ENCODE assay signal across 1 cellular context in the genomic region with DNA sequence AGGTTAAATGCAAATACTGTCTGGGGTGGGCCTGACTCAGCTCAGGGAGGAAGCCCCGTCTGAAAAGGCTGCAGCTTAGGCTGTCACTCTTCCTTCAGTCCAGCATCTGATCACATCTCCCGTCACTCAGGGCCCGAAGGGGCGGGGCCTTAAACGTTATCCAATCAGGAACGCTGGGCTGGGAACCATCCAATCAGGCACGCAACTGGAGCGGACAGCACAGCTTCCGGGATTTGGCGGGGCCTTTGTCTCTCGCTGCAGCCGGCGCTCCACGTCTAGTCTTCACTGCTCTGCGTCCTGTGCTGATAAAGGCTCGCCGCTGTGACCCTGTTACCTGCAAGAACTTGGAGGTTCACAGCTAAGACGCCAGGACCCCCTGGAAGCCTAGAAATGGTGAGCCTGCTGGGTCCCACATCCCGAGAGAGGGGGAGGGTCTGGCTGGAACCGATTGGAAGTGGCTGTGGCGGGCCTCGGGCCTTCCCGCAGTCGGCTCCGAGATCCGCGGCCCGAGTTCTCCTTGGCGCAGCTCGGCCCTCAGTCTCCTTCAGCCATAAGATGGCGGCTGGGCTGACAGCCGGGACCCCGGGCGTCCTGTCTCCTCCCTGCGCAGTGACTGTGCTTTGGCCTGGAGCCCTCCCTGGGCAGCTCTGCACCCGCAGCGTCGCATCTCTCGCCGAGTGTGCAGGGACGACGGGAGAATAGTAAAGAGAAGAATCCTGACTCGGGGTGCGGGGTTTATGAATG.
TF ChIP-seq lines count a peak whose summit lies in the region.

Gene ZNF92, plus strand, starts transcription at position 248 of the 744 bp plus-strand sequence. Its CDS starts 143 bp downstream, at position 391.

TF ChIP-seq in HepG2, 621 proteins besides CTCF, POLR2A, EP300 and RAD21 (continued from another document and continues in another):
- TF ChIP-seq ZHX2 (IDR thresholded peaks at IDR 0.05; ENCODE audit: low read depth) = no peak
- TF ChIP-seq ZHX2 (CRISPR knock-in tag; IDR thresholded peaks at IDR 0.05; ENCODE audit: borderline replicate concordance) = no peak
- TF ChIP-seq, protein P1, sequence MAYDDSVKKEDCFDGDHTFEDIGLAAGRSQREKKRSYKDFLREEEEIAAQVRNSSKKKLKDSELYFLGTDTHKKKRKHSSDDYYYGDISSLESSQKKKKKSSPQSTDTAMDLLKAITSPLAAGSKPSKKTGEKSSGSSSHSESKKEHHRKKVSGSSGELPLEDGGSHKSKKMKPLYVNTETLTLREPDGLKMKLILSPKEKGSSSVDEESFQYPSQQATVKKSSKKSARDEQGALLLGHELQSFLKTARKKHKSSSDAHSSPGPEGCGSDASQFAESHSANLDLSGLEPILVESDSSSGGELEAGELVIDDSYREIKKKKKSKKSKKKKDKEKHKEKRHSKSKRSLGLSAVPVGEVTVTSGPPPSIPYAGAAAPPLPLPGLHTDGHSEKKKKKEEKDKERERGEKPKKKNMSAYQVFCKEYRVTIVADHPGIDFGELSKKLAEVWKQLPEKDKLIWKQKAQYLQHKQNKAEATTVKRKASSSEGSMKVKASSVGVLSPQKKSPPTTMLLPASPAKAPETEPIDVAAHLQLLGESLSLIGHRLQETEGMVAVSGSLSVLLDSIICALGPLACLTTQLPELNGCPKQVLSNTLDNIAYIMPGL (CRISPR knock-in tag; IDR thresholded peaks at IDR 0.05; ENCODE audit: borderline replicate concordance in 1 of 2, low read depth in 1 of 2) = peak; percentile 46 to 85; a peak in 3 of 4 replicates
- TF ChIP-seq NONO (IDR thresholded peaks at IDR 0.05) = no peak
- TF ChIP-seq NONO (CRISPR knock-in tag; conservative IDR thresholded peaks at IDR 0.05) = peak; percentile 83
- 0 out of 2 replicates have a peak, but pooled peaks have one; percentile 51 for TF ChIP-seq SP4 (CRISPR knock-in tag; IDR thresholded peaks at IDR 0.05)
- TF ChIP-seq GATAD1 (CRISPR knock-in tag; IDR thresholded peaks at IDR 0.05) = peak; percentile 53
- no peak for TF ChIP-seq TCF7L2 (IDR thresholded peaks at IDR 0.05; ENCODE audit: low read depth, low read length)
- peak; percentile 96 for TF ChIP-seq ZMYM4 (CRISPR knock-in tag; IDR thresholded peaks at IDR 0.05)
- TF ChIP-seq, protein P2, sequence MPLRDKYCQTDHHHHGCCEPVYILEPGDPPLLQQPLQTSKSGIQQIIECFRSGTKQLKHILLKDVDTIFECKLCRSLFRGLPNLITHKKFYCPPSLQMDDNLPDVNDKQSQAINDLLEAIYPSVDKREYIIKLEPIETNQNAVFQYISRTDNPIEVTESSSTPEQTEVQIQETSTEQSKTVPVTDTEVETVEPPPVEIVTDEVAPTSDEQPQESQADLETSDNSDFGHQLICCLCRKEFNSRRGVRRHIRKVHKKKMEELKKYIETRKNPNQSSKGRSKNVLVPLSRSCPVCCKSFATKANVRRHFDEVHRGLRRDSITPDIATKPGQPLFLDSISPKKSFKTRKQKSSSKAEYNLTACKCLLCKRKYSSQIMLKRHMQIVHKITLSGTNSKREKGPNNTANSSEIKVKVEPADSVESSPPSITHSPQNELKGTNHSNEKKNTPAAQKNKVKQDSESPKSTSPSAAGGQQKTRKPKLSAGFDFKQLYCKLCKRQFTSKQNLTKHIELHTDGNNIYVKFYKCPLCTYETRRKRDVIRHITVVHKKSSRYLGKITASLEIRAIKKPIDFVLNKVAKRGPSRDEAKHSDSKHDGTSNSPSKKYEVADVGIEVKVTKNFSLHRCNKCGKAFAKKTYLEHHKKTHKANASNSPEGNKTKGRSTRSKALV (CRISPR knock-in tag; IDR thresholded peaks at IDR 0.05) = 0 out of 2 replicates have a peak, but pooled peaks have one; percentile 68
- peak; percentile 48 for TF ChIP-seq ZNF781 (CRISPR knock-in tag; IDR thresholded peaks at IDR 0.05; ENCODE audit: borderline replicate concordance, not compliant biosample characterization)
- no peak for TF ChIP-seq ZNF30 (CRISPR knock-in tag; IDR thresholded peaks at IDR 0.05)
- peak; percentile 15; the same call in 1 of the 2 replicates for TF ChIP-seq HES4 (CRISPR knock-in tag; IDR thresholded peaks at IDR 0.05; ENCODE audit: borderline replicate concordance)
- TF ChIP-seq SPEN (CRISPR knock-in tag; IDR thresholded peaks at IDR 0.05; ENCODE audit: low read depth) = peak; percentile 83
- no peak for TF ChIP-seq HMGA1 (CRISPR knock-in tag; conservative IDR thresholded peaks at IDR 0.05)
- TF ChIP-seq AKAP8 (CRISPR knock-in tag; IDR thresholded peaks at IDR 0.05) = no peak
- no peak for TF ChIP-seq SCMH1 (CRISPR knock-in tag; IDR thresholded peaks at IDR 0.05; ENCODE audit: borderline replicate concordance)
- TF ChIP-seq, protein P3, sequence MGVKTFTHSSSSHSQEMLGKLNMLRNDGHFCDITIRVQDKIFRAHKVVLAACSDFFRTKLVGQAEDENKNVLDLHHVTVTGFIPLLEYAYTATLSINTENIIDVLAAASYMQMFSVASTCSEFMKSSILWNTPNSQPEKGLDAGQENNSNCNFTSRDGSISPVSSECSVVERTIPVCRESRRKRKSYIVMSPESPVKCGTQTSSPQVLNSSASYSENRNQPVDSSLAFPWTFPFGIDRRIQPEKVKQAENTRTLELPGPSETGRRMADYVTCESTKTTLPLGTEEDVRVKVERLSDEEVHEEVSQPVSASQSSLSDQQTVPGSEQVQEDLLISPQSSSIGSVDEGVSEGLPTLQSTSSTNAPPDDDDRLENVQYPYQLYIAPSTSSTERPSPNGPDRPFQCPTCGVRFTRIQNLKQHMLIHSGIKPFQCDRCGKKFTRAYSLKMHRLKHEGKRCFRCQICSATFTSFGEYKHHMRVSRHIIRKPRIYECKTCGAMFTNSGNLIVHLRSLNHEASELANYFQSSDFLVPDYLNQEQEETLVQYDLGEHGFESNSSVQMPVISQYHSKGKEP (CRISPR knock-in tag; IDR thresholded peaks at IDR 0.05) = no peak
- TF ChIP-seq ARHGAP35 (CRISPR knock-in tag; IDR thresholded peaks at IDR 0.05; ENCODE audit: borderline replicate concordance) = 0 out of 2 replicates have a peak, but pooled peaks have one; percentile 29
- TF ChIP-seq HNF4A (CRISPR knock-in tag; IDR thresholded peaks at IDR 0.05) = no peak
- TF ChIP-seq, protein P4, sequence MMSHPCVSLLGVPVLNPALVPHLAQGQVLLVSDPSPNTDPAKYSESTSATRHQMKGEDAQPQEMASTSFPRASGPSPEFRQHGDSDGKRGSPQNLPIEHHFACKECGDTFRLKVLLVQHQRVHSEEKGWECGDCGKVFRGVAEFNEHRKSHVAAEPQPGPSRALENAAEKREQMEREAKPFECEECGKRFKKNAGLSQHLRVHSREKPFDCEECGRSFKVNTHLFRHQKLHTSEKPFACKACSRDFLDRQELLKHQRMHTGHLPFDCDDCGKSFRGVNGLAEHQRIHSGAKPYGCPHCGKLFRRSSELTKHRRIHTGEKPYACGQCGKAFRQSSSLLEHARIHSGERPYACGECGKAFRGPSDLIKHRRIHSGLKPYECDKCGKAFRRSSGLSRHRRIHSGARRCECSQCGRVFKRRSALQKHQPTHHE (CRISPR knock-in tag; IDR thresholded peaks at IDR 0.05; ENCODE audit: borderline replicate concordance) = peak; percentile 64; the same call in 1 of the 2 replicates
- TF ChIP-seq ZMYM2 (CRISPR knock-in tag; IDR thresholded peaks at IDR 0.05) = no peak
- no peak for TF ChIP-seq PCBP2 (optimal IDR thresholded peaks at IDR 0.05; ENCODE audit: low read depth, low read length, poor library complexity, severe bottlenecking)
- peak; percentile 89 for TF ChIP-seq ZNF777 (CRISPR knock-in tag; IDR thresholded peaks at IDR 0.05)
- no peak for TF ChIP-seq RARA (CRISPR knock-in tag; IDR thresholded peaks at IDR 0.05)
- no peak for TF ChIP-seq ZNF776 (CRISPR knock-in tag; IDR thresholded peaks at IDR 0.05)
- no peak for TF ChIP-seq ZNF264 (CRISPR knock-in tag; IDR thresholded peaks at IDR 0.05)
- TF ChIP-seq CAMTA2 (CRISPR knock-in tag; IDR thresholded peaks at IDR 0.05; ENCODE audit: borderline replicate concordance) = peak; percentile 68; the same call in 1 of the 2 replicates
- no peak for TF ChIP-seq ZNF580 (CRISPR knock-in tag; IDR thresholded peaks at IDR 0.05; ENCODE audit: borderline replicate concordance, low read depth)
- no peak for TF ChIP-seq MED8 (CRISPR knock-in tag; IDR thresholded peaks at IDR 0.05; ENCODE audit: insufficient replicate concordance)
- TF ChIP-seq ELF1 (CRISPR knock-in tag; IDR thresholded peaks at IDR 0.05) = peak; percentile 92
- no peak for TF ChIP-seq CBX5 (CRISPR knock-in tag; IDR thresholded peaks at IDR 0.05; ENCODE audit: borderline replicate concordance)
- no peak for TF ChIP-seq ZNF83 (CRISPR knock-in tag; IDR thresholded peaks at IDR 0.05; ENCODE audit: borderline replicate concordance)
- TF ChIP-seq RAD51 (IDR thresholded peaks at IDR 0.05; ENCODE audit: borderline replicate concordance) = no peak
- TF ChIP-seq ZNF501 (CRISPR knock-in tag; IDR thresholded peaks at IDR 0.05) = peak; percentile 89
- TF ChIP-seq SATB2 (CRISPR knock-in tag; IDR thresholded peaks at IDR 0.05) = no peak
- no peak for TF ChIP-seq NR2F6 (IDR thresholded peaks at IDR 0.05)
- no peak for TF ChIP-seq NR2F6 (CRISPR knock-in tag; IDR thresholded peaks at IDR 0.05)
- TF ChIP-seq ZKSCAN5 (CRISPR knock-in tag; IDR thresholded peaks at IDR 0.05) = no peak
- TF ChIP-seq ZNF704 (CRISPR knock-in tag; IDR thresholded peaks at IDR 0.05; ENCODE audit: borderline replicate concordance) = peak; percentile 95
- TF ChIP-seq ATAD3A (CRISPR knock-in tag; IDR thresholded peaks at IDR 0.05) = no peak
- 0 out of 2 replicates have a peak, but pooled peaks have one; percentile 53 for TF ChIP-seq ZSCAN12 (CRISPR knock-in tag; IDR thresholded peaks at IDR 0.05)
- TF ChIP-seq NFYB (CRISPR knock-in tag; IDR thresholded peaks at IDR 0.05) = peak; percentile 98
- peak; percentile 90; the same call in 1 of the 2 replicates for TF ChIP-seq ZNF747 (CRISPR knock-in tag; IDR thresholded peaks at IDR 0.05; ENCODE audit: borderline replicate concordance)
- TF ChIP-seq ZSCAN29 (CRISPR knock-in tag; conservative IDR thresholded peaks at IDR 0.05) = no peak; the same call in 1 of the 2 replicates
- no peak for TF ChIP-seq TP53 (CRISPR knock-in tag; conservative IDR thresholded peaks at IDR 0.05)
- no peak for TF ChIP-seq ZNF10 (CRISPR knock-in tag; IDR thresholded peaks at IDR 0.05; ENCODE audit: borderline replicate concordance, low read depth)
- TF ChIP-seq, protein P5, sequence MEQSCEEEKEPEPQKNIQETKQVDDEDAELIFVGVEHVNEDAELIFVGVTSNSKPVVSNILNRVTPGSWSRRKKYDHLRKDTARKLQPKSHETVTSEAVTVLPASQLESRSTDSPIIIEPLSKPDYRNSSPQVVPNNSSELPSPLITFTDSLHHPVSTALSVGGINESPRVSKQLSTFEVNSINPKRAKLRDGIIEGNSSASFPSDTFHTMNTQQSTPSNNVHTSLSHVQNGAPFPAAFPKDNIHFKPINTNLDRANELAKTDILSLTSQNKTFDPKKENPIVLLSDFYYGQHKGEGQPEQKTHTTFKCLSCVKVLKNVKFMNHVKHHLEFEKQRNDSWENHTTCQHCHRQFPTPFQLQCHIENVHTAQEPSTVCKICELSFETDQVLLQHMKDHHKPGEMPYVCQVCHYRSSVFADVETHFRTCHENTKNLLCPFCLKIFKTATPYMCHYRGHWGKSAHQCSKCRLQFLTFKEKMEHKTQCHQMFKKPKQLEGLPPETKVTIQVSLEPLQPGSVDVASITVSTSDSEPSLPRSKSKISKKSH (CRISPR knock-in tag; IDR thresholded peaks at IDR 0.05; ENCODE audit: borderline replicate concordance) = peak; percentile 95
